In the genomic region with DNA sequence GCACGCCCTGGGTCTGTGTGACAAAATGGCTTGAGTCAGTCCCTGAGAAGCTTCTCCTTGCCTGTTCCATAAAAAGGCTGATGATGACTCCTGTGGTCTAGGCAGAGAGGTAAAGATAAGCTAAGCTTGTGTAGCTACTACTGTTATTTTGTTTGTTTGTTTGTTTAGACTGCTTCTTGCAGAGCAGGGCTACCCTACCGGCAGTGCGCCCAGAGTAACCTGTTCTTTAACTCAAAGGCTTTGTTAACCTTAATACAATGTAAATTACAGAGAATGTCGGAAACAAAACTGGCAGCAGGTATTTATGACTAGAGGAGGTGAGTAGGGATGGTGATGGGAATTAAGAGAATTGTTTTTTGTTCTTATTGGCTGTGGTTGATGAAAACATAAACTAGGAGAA, we compare ENCODE assay signal across 10 cellular contexts.
"Had no signal": no experiment of that assay in that cellular context is flagged by ENCODE, and none has a peak within 500 bp of the region (broad histone marks: within the 10 kb centered on the region; RNA-seq: fewer than 3 reads in every experiment).

No MANE protein-coding gene starts in this region.

- H3K4me3 ChIP-seq: heart right ventricle, thoracic aorta, upper lobe of left lung had no signal

- H3K27me3 Mint-ChIP-seq: activated CD4-positive, alpha-beta T cell treated with anti-CD3 and anti-CD28 coated beads, Interleukin-2, amount 10 ng/mL, durations not matched to agents 24 days and 14 days had no signal

- H3K36me3 ChIP-seq: heart right ventricle, thoracic aorta, upper lobe of left lung had no signal

- H3K4me1 ChIP-seq: upper lobe of left lung had no signal

- ATAC-seq: activated CD4-positive, CD25-positive, alpha-beta regulatory T cell treated with anti-CD3 and anti-CD28 coated beads, Interleukin-2, amount 50 U/mL, for 24 hours; activated CD8-positive, alpha-beta T cell treated with anti-CD3 and anti-CD28 coated beads, Interleukin-2, amount 10 ng/mL, durations not matched to agents 7 days and 5 days; heart right ventricle had no signal

- H3K27ac ChIP-seq: heart right ventricle, thoracic aorta, upper lobe of left lung had no signal

- H3K27ac Mint-ChIP-seq: activated CD4-positive, alpha-beta T cell treated with anti-CD3 and anti-CD28 coated beads, Interleukin-2, amount 10 ng/mL, durations not matched to agents 24 days and 14 days; activated CD8-positive, alpha-beta T cell treated with anti-CD3 and anti-CD28 coated beads, Interleukin-2, amount 10 ng/mL, durations not matched to agents 7 days and 5 days; activated T-helper 1 cell treated with anti-CD3 and anti-CD28 coated beads, Interleukin-12 subunit alpha, Interleukin-12 subunit beta, Interleukin-2, Interleukin-4 antibody, amounts not matched to agents 30 ng/mL and 10 ng/mL and 1 ng/mL, durations not matched to agents 14 hours and 24 hours and 36 hours had no signal

- H3K9me3 ChIP-seq: heart right ventricle, thoracic aorta, upper lobe of left lung had no signal

- H3K4me3 Mint-ChIP-seq: activated CD4-positive, alpha-beta T cell treated with anti-CD3 and anti-CD28 coated beads, Interleukin-2, amount 10 ng/mL, durations not matched to agents 24 days and 14 days; activated CD8-positive, alpha-beta T cell treated with anti-CD3 and anti-CD28 coated beads, Interleukin-2, amount 10 ng/mL, durations not matched to agents 7 days and 5 days; activated T-helper 1 cell treated with anti-CD3 and anti-CD28 coated beads, Interleukin-12 subunit alpha, Interleukin-12 subunit beta, Interleukin-2, Interleukin-4 antibody, amounts not matched to agents 30 ng/mL and 10 ng/mL and 1 ng/mL, durations not matched to agents 14 hours and 24 hours and 36 hours had no signal

- DNase-seq: activated CD4-positive, alpha-beta T cell treated with anti-CD3 and anti-CD28 coated beads, Interleukin-2, amount 10 ng/mL, durations not matched to agents 24 days and 14 days; activated CD8-positive, alpha-beta T cell treated with anti-CD3 and anti-CD28 coated beads, Interleukin-2, amount 10 ng/mL, durations not matched to agents 7 days and 5 days; heart right ventricle; nucleus accumbens; stimulated activated CD4-positive, alpha-beta T cell treated with anti-CD3 and anti-CD28 coated beads, Interleukin-2, amount 100 ng/mL, for 48 hours; stimulated activated naive CD4-positive, alpha-beta T cell; upper lobe of left lung had no signal

- H3K27me3 ChIP-seq: heart right ventricle, upper lobe of left lung had no signal
